Comparison of ENCODE assay signal across 1 cellular context in the genomic region with DNA sequence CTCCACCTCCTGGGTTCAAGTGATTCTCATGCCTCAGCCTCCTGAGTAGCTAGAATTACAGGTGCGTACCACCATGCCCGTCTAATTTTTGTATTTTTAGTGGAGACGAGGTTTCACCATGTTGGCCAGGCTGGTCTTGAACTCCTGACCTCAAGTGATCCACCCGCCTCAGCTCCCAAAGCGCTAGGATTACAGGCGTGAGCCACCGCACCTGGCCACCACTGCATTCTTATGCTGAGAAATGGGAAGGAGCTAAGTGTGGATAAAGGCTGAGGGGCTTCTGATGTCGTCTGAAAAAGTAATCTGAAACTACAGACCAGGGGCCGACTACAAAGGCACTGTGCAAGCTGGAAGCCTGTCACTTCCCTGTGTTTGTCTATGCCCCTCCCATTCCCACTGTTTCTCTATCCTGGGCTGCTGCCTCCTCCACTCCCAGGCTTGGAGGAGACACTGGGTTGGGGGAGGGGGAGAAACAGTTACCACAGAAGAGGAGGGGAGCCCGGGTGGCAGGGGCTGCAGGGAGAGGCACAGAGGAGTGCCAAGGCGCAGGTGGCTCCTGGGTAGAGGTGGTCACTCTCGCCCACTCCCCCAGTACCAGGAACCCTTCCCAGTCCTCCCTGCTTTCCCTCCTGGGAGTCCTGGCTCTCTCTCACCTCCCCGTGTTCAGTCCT.
TF ChIP-seq lines count a peak whose summit lies in the region.

No MANE protein-coding gene starts in this region.

TF ChIP-seq in HEK293, 187 proteins besides CTCF, POLR2A, EP300 and RAD21 (continued from another document):
- TF ChIP-seq PBX3 (CRISPR knock-in tag; IDR thresholded peaks at IDR 0.05): no peak
- TF ChIP-seq ZXDB (tag by site-specific recombination; IDR thresholded peaks at IDR 0.05): 0 out of 2 replicates have a peak, but pooled peaks have one; percentile 10
- TF ChIP-seq YY2 (tag by site-specific recombination; IDR thresholded peaks at IDR 0.05): no peak
- TF ChIP-seq PRDM6 (tag by site-specific recombination; IDR thresholded peaks at IDR 0.05): no peak
- TF ChIP-seq EGR2 (tag by site-specific recombination; IDR thresholded peaks at IDR 0.05; ENCODE audit: low read depth): peak; percentile 17; the same call in 1 of the 2 replicates
- TF ChIP-seq ZNF366 (tag by site-specific recombination; conservative IDR thresholded peaks at IDR 0.05): 0 out of 2 replicates have a peak, but pooled peaks have one; percentile 17
- TF ChIP-seq ZBTB17 (tag by site-specific recombination; IDR thresholded peaks at IDR 0.05): 0 out of 2 replicates have a peak, but pooled peaks have one; percentile 18
- TF ChIP-seq ZNF76 (tag by site-specific recombination; IDR thresholded peaks at IDR 0.05; ENCODE audit: borderline replicate concordance, low read depth): 0 out of 2 replicates have a peak, but pooled peaks have one; percentile 18
- TF ChIP-seq GFI1B (tag by site-specific recombination; IDR thresholded peaks at IDR 0.05): no peak
- TF ChIP-seq, protein P1, sequence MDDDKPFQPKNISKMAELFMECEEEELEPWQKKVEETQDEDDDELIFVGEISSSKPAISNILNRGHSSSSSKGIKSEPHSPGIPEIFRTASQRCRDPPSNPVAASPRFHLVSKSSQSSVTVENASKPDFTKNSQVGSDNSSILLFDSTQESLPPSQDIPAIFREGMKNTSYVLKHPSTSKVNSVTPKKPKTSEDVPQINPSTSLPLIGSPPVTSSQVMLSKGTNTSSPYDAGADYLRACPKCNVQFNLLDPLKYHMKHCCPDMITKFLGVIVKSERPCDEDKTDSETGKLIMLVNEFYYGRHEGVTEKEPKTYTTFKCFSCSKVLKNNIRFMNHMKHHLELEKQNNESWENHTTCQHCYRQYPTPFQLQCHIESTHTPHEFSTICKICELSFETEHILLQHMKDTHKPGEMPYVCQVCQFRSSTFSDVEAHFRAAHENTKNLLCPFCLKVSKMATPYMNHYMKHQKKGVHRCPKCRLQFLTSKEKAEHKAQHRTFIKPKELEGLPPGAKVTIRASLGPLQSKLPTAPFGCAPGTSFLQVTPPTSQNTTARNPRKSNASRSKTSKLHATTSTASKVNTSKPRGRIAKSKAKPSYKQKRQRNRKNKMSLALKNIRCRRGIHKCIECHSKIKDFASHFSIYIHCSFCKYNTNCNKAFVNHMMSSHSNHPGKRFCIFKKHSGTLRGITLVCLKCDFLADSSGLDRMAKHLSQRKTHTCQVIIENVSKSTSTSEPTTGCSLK (tag by site-specific recombination; IDR thresholded peaks at IDR 0.05): no peak
- no peak for TF ChIP-seq ZNF513 (tag by site-specific recombination; IDR thresholded peaks at IDR 0.05)
- 0 out of 2 replicates have a peak, but pooled peaks have one; percentile 21 for TF ChIP-seq IKZF3 (tag by site-specific recombination; IDR thresholded peaks at IDR 0.05)
- 0 out of 2 replicates have a peak, but pooled peaks have one; percentile 11 for TF ChIP-seq PRDM1 (tag by site-specific recombination; IDR thresholded peaks at IDR 0.05)
